ENCODE assay signal across 7 cellular contexts in genomic region chr4:105797225-105797624, GRCh38.
"Had no signal": no experiment of that assay in that cellular context is flagged by ENCODE, and none has a peak within 500 bp of the region (broad histone marks: within the 10 kb centered on the region; RNA-seq: fewer than 3 reads in every experiment).

No MANE protein-coding gene starts in this region.

- H3K4me2 ChIP-seq: GM23338 had no signal

- H2AFZ ChIP-seq: GM23338 had no signal

- DNase-seq: H9, HCEC 1CT, KG1 had no signal

- ATAC-seq: GM23338, HepG2, K562 had no signal

- H3K27ac ChIP-seq: HL-60 had no signal

- H3K4me3 ChIP-seq: GM23338, K562 had no signal
